10 cellular contexts compared by ENCODE assay signal in genomic region chr3:32973982-32974381, GRCh38. TPM values are rescaled to one million over a fixed set of nuclear protein-coding genes. Genes with fewer than 3 reads are reported as not detected.
A peak's percentile ranks its signal among the peaks of the same experiment; 100 is the strongest.
DNase-seq lines count a peak whose midpoint lies in the region; ATAC-seq lines count a peak whose summit lies in the region.
"Had no signal": no experiment of that assay in that cellular context is flagged by ENCODE, and none has a peak within 500 bp of the region (broad histone marks: within the 10 kb centered on the region; RNA-seq: fewer than 3 reads in every experiment).

No MANE protein-coding gene starts in this region.

- DNase-seq in AG08395 (ENCODE audit: low spot score) (peak; percentile 19), DMS153 treated with DMSO at 0.1 percent for 48 hours (lab: John Stamatoyannopoulos, UW; ENCODE audit: unreplicated experiment) (no peak), NCI-H226 (no peak), DMS 273 treated with DMSO at 0.1 percent for 48 hours (lab: John Stamatoyannopoulos, UW) (no peak)
- peak; percentile 46 for DNase-seq in activated T-helper 1 cell treated with anti-CD3 and anti-CD28 coated beads, Interleukin-12 subunit alpha, Interleukin-12 subunit beta, Interleukin-2, Interleukin-4 antibody, amounts not matched to agents 30 ng/mL and 10 ng/mL and 1 ng/mL, durations not matched to agents 14 hours and 24 hours and 36 hours (ENCODE audit: low spot score)
- no peak for DNase-seq in stimulated activated naive CD4-positive, alpha-beta T cell treated with Interleukin-2 at 50 U/mL for 16 hours (lab: John Stamatoyannopoulos, UW)
- DNase-seq: right cardiac atrium had no signal

- H3K27me3 Mint-ChIP-seq in activated T-helper 1 cell treated with anti-CD3 and anti-CD28 coated beads, Interleukin-12 subunit alpha, Interleukin-12 subunit beta, Interleukin-2, Interleukin-4 antibody, amounts not matched to agents 30 ng/mL and 10 ng/mL and 1 ng/mL, durations not matched to agents 14 hours and 24 hours and 36 hours (ENCODE audit: insufficient read depth) = peaks cover 2% of the 10 kb centered on the region

- peak; percentile 86 for ATAC-seq in GM18870 (IDR thresholded peaks at IDR 0.05; ENCODE audit: unreplicated experiment)
- peak; percentile 63 for ATAC-seq in HG03025 (IDR thresholded peaks at IDR 0.05; ENCODE audit: low FRiP score, unreplicated experiment)
- ATAC-seq: right cardiac atrium had no signal

- peaks cover 4% of the 10 kb centered on the region for H3K9me3 Mint-ChIP-seq in activated T-helper 1 cell treated with anti-CD3 and anti-CD28 coated beads, Interleukin-12 subunit alpha, Interleukin-12 subunit beta, Interleukin-2, Interleukin-4 antibody, amounts not matched to agents 30 ng/mL and 10 ng/mL and 1 ng/mL, durations not matched to agents 14 hours and 24 hours and 36 hours

- peaks cover 7% of the 10 kb centered on the region for H3K36me3 Mint-ChIP-seq in activated T-helper 1 cell treated with anti-CD3 and anti-CD28 coated beads, Interleukin-12 subunit alpha, Interleukin-12 subunit beta, Interleukin-2, Interleukin-4 antibody, amounts not matched to agents 30 ng/mL and 10 ng/mL and 1 ng/mL, durations not matched to agents 14 hours and 24 hours and 36 hours (ENCODE audit: low read depth)

- H3K27ac Mint-ChIP-seq in activated T-helper 1 cell treated with anti-CD3 and anti-CD28 coated beads, Interleukin-12 subunit alpha, Interleukin-12 subunit beta, Interleukin-2, Interleukin-4 antibody, amounts not matched to agents 30 ng/mL and 10 ng/mL and 1 ng/mL, durations not matched to agents 14 hours and 24 hours and 36 hours = peak overlapping the region; percentile 56

- H3K4me1 Mint-ChIP-seq in activated T-helper 1 cell treated with anti-CD3 and anti-CD28 coated beads, Interleukin-12 subunit alpha, Interleukin-12 subunit beta, Interleukin-2, Interleukin-4 antibody, amounts not matched to agents 30 ng/mL and 10 ng/mL and 1 ng/mL, durations not matched to agents 14 hours and 24 hours and 36 hours (ENCODE audit: low read depth) = peaks cover 62% of the 10 kb centered on the region

- intact Hi-C loops in activated T-helper 1 cell treated with anti-CD3 and anti-CD28 coated beads, Interleukin-12 subunit alpha, Interleukin-12 subunit beta, Interleukin-2, Interleukin-4 antibody, amounts not matched to agents 30 ng/mL and 10 ng/mL and 1 ng/mL, durations not matched to agents 14 hours and 24 hours and 36 hours (cut with micrococcal nuclease) = loop anchor here (1.0 kb wide), 2 partner anchors 14 to 18 kb away; no protein-coding TSS in a partner anchor

- no peak overlapping the region for H3K4me3 Mint-ChIP-seq in activated T-helper 1 cell treated with anti-CD3 and anti-CD28 coated beads, Interleukin-12 subunit alpha, Interleukin-12 subunit beta, Interleukin-2, Interleukin-4 antibody, amounts not matched to agents 30 ng/mL and 10 ng/mL and 1 ng/mL, durations not matched to agents 14 hours and 24 hours and 36 hours

RNA-seq across cellular contexts. Expression of gene CCR4, which starts 22.5 kb away (rescaled TPM):
- total RNA-seq in activated T-helper 1 cell treated with anti-CD3 and anti-CD28 coated beads, Interleukin-12 subunit alpha, Interleukin-12 subunit beta, Interleukin-2, Interleukin-4 antibody, amounts not matched to agents 30 ng/mL and 10 ng/mL and 1 ng/mL, durations not matched to agents 14 hours and 24 hours and 36 hours = 110 and 115 TPM in 2 replicates
- total RNA-seq: RPMI7951 had no signal

Comparison
In these comparisons a context has a peak if more than half of its experiments do, and no peak if none do; other contexts are left out.
1. DNase-seq: peak in AG08395 (single experiment) and activated T-helper 1 cell treated with anti-CD3 and anti-CD28 coated beads, Interleukin-12 subunit alpha, Interleukin-12 subunit beta, Interleukin-2, Interleukin-4 antibody, amounts not matched to agents 30 ng/mL and 10 ng/mL and 1 ng/mL, durations not matched to agents 14 hours and 24 hours and 36 hours (single experiment); none in DMS153 treated with DMSO at 0.1 percent for 48 hours (single experiment), NCI-H226 (single experiment), stimulated activated naive CD4-positive, alpha-beta T cell treated with Interleukin-2 at 50 U/mL for 16 hours (single experiment) and DMS 273 treated with DMSO at 0.1 percent for 48 hours (single experiment).